ENCODE assay signal across 21 cellular contexts in genomic region chr5:52334367-52334766, GRCh38.
A peak's percentile ranks its signal among the peaks of the same experiment; 100 is the strongest.
DNase-seq lines count a peak whose midpoint lies in the region; ATAC-seq and TF ChIP-seq lines count a peak whose summit lies in the region.
"Had no signal": no experiment of that assay in that cellular context is flagged by ENCODE, and none has a peak within 500 bp of the region (broad histone marks: within the 10 kb centered on the region; RNA-seq: fewer than 3 reads in every experiment).

No MANE protein-coding gene starts in this region.

- no peak for ATAC-seq in GM18517 (IDR thresholded peaks at IDR 0.05; ENCODE audit: unreplicated experiment)
- ATAC-seq: CD8-positive, alpha-beta T cell had no signal

- H3K4me3 ChIP-seq in BE2C (ENCODE audit: low read depth, low read length) (no peak overlapping the region), mesodermal cell (ENCODE audit: extremely low read depth, insufficient read depth, low read length, poor library complexity, severe bottlenecking) (no peak overlapping the region), stomach (no peak overlapping the region), ascending aorta (no peak overlapping the region)
- H3K4me3 ChIP-seq: BLaER1 had no signal

- H3K27me3 ChIP-seq in BE2C (no peaks in the 10 kb centered on the region), stomach (no peaks in the 10 kb centered on the region), ascending aorta (no peaks in the 10 kb centered on the region)
- H3K27me3 ChIP-seq: BLaER1 had no signal

- H3K36me3 ChIP-seq in BE2C, result no peaks in the 10 kb centered on the region
- no peaks in the 10 kb centered on the region for H3K36me3 ChIP-seq in mesodermal cell (ENCODE audit: control insufficient read depth, insufficient read depth, low read length)
- no peaks in the 10 kb centered on the region for H3K36me3 ChIP-seq in stomach
- H3K36me3 ChIP-seq in ascending aorta, result no peaks in the 10 kb centered on the region
- H3K36me3 ChIP-seq: BLaER1 had no signal

- no peak for TF ChIP-seq POLR2A in stomach (IDR thresholded peaks at IDR 0.05)

- no peaks in the 10 kb centered on the region for H3K9me3 ChIP-seq in BE2C
- H3K9me3 ChIP-seq in mesodermal cell (ENCODE audit: control insufficient read depth, low read length), result peaks cover 4% of the 10 kb centered on the region
- peaks cover 0 to 7% (median 0%) of the 10 kb centered on the region in 4 donors for H3K9me3 ChIP-seq in stomach
- no peaks in the 10 kb centered on the region for H3K9me3 ChIP-seq in ascending aorta

- 21 to 40% methylated on average over 1 to 3 of the region's 5 CpGs for WGBS in mesodermal cell (ENCODE audit: insufficient coverage in 2 of 2), 2 experiments
- WGBS in stomach, 5 donors, result 39 to 65% (median 45%) methylated on average over 5 of the region's 5 CpGs

- intact Hi-C loops in stomach (cut with DNase I; ENCODE audit: low total_unique reads), result no loop called here
- intact Hi-C loops in ascending aorta (cut with DNase I), result no loop called here

- no peak for TF ChIP-seq CTCF in BE2C (IDR thresholded peaks at IDR 0.05; ENCODE audit: low read depth, low read length)
- TF ChIP-seq CTCF in stomach (IDR thresholded peaks at IDR 0.05), result no peak
- TF ChIP-seq CTCF in ascending aorta (IDR thresholded peaks at IDR 0.05), result no peak

- DNase-seq in BE2C (peak; percentile 23), NCI-H69 (lab: John Stamatoyannopoulos, UW) (peak; percentile 22), ecto neural progenitor cell (ENCODE audit: low spot score) (peak; percentile 43), stomach (no peak), ascending aorta (ENCODE audit: low spot score in 2 of 2) (no peak), GM19240 (ENCODE audit: insufficient read length, low spot score) (no peak)
- DNase-seq: Calu3; CD8-positive, alpha-beta T cell; DMS53; H9; Kasumi-1; MM.1S; NCI-H1092 treated with DMSO at 0.1 percent for 48 hours; NCI-H1694; NCI-H2081 treated with DMSO at 0.1 percent for 48 hours; NCI-H510A; NCI-H774; SW 1271 had no signal

- H3K4me1 ChIP-seq in BE2C, result peaks cover 5% of the 10 kb centered on the region
- H3K4me1 ChIP-seq in mesodermal cell (ENCODE audit: control insufficient read depth, insufficient read depth, low read length, poor library complexity, severe bottlenecking), result no peaks in the 10 kb centered on the region
- H3K4me1 ChIP-seq in stomach, result no peaks in the 10 kb centered on the region
- no peaks in the 10 kb centered on the region for H3K4me1 ChIP-seq in ascending aorta
- H3K4me1 ChIP-seq: BLaER1 had no signal

- H3K27ac ChIP-seq in mesodermal cell (ENCODE audit: low read depth, low read length, severe bottlenecking) (peak overlapping the region; percentile 86), stomach (no peak overlapping the region), ascending aorta (no peak overlapping the region)
- H3K27ac ChIP-seq: BLaER1 had no signal

- no peak for TF ChIP-seq EP300 in stomach (IDR thresholded peaks at IDR 0.05)

Comparison
In these comparisons a context has a peak if more than half of its experiments do, and no peak if none do; other contexts are left out.
1. DNase-seq: peak in BE2C (single experiment), NCI-H69 (single experiment) and ecto neural progenitor cell (single experiment); none in stomach (single experiment), ascending aorta (0 of 2) and GM19240 (single experiment).